In the genomic region with DNA sequence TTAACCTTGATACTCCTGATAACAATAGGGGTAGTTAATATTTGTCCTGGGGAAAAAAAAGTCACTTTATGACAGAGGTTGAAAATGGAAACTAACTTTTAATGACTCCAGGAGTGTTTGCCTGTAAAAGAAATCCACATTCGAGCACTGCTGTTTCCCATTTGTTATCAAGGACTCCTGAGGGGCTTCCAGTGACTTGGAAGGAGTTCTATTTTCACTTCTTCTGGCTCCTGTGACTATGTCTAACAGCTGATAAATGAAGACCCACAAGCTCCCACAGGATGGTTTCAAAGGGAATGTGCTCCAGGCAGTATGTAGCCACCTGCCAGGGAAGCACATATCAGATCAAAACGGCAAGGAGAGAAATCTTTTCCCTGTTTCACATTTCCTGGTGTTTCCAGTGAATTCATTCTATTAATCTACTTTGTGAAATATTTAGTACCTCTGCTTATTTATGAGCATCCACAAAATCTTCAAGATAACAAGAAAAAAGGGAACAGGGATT, we compare ENCODE assay signal across 1 cellular context.
TF ChIP-seq lines count a peak whose summit lies in the region.

No MANE protein-coding gene starts in this region.

TF ChIP-seq in HepG2, 621 proteins besides CTCF, POLR2A, EP300 and RAD21 (continued from another document):
- TF ChIP-seq, protein P1, sequence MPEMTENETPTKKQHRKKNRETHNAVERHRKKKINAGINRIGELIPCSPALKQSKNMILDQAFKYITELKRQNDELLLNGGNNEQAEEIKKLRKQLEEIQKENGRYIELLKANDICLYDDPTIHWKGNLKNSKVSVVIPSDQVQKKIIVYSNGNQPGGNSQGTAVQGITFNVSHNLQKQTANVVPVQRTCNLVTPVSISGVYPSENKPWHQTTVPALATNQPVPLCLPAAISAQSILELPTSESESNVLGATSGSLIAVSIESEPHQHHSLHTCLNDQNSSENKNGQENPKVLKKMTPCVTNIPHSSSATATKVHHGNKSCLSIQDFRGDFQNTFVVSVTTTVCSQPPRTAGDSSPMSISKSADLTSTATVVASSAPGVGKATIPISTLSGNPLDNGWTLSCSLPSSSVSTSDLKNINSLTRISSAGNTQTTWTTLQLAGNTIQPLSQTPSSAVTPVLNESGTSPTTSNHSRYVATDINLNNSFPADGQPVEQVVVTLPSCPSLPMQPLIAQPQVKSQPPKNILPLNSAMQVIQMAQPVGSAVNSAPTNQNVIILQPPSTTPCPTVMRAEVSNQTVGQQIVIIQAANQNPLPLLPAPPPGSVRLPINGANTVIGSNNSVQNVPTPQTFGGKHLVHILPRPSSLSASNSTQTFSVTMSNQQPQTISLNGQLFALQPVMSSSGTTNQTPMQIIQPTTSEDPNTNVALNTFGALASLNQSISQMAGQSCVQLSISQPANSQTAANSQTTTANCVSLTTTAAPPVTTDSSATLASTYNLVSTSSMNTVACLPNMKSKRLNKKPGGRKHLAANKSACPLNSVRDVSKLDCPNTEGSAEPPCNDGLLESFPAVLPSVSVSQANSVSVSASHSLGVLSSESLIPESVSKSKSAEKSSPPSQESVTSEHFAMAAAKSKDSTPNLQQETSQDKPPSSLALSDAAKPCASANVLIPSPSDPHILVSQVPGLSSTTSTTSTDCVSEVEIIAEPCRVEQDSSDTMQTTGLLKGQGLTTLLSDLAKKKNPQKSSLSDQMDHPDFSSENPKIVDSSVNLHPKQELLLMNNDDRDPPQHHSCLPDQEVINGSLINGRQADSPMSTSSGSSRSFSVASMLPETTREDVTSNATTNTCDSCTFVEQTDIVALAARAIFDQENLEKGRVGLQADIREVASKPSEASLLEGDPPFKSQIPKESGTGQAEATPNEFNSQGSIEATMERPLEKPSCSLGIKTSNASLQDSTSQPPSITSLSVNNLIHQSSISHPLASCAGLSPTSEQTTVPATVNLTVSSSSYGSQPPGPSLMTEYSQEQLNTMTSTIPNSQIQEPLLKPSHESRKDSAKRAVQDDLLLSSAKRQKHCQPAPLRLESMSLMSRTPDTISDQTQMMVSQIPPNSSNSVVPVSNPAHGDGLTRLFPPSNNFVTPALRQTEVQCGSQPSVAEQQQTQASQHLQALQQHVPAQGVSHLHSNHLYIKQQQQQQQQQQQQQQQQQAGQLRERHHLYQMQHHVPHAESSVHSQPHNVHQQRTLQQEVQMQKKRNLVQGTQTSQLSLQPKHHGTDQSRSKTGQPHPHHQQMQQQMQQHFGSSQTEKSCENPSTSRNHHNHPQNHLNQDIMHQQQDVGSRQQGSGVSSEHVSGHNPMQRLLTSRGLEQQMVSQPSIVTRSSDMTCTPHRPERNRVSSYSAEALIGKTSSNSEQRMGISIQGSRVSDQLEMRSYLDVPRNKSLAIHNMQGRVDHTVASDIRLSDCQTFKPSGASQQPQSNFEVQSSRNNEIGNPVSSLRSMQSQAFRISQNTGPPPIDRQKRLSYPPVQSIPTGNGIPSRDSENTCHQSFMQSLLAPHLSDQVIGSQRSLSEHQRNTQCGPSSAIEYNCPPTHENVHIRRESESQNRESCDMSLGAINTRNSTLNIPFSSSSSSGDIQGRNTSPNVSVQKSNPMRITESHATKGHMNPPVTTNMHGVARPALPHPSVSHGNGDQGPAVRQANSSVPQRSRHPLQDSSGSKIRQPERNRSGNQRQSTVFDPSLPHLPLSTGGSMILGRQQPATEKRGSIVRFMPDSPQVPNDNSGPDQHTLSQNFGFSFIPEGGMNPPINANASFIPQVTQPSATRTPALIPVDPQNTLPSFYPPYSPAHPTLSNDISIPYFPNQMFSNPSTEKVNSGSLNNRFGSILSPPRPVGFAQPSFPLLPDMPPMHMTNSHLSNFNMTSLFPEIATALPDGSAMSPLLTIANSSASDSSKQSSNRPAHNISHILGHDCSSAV (CRISPR knock-in tag; IDR thresholded peaks at IDR 0.05; ENCODE audit: borderline replicate concordance): no peak
- TF ChIP-seq MEIS2 (CRISPR knock-in tag; IDR thresholded peaks at IDR 0.05) (no peak), ZNF354B (CRISPR knock-in tag; IDR thresholded peaks at IDR 0.05) (no peak), SIN3B (IDR thresholded peaks at IDR 0.05; ENCODE audit: low read length) (no peak), SP140L (CRISPR knock-in tag; IDR thresholded peaks at IDR 0.05; ENCODE audit: borderline replicate concordance) (no peak), PPARG (CRISPR knock-in tag; conservative IDR thresholded peaks at IDR 0.05) (no peak), ZBTB1 (CRISPR knock-in tag; IDR thresholded peaks at IDR 0.05; ENCODE audit: borderline replicate concordance) (no peak), ZNF367 (CRISPR knock-in tag; IDR thresholded peaks at IDR 0.05; ENCODE audit: borderline replicate concordance) (no peak), ZNF430 (CRISPR knock-in tag; IDR thresholded peaks at IDR 0.05) (no peak), DMAP1 (CRISPR knock-in tag; IDR thresholded peaks at IDR 0.05) (no peak), ZNF260 (CRISPR knock-in tag; IDR thresholded peaks at IDR 0.05; ENCODE audit: borderline replicate concordance, low read depth) (no peak), CCDC6 (CRISPR knock-in tag; IDR thresholded peaks at IDR 0.05) (no peak), NR3C1 (CRISPR knock-in tag; IDR thresholded peaks at IDR 0.05) (no peak), ZBTB3 (CRISPR knock-in tag; IDR thresholded peaks at IDR 0.05; ENCODE audit: borderline replicate concordance, low read depth) (no peak)
- TF ChIP-seq, protein P2, sequence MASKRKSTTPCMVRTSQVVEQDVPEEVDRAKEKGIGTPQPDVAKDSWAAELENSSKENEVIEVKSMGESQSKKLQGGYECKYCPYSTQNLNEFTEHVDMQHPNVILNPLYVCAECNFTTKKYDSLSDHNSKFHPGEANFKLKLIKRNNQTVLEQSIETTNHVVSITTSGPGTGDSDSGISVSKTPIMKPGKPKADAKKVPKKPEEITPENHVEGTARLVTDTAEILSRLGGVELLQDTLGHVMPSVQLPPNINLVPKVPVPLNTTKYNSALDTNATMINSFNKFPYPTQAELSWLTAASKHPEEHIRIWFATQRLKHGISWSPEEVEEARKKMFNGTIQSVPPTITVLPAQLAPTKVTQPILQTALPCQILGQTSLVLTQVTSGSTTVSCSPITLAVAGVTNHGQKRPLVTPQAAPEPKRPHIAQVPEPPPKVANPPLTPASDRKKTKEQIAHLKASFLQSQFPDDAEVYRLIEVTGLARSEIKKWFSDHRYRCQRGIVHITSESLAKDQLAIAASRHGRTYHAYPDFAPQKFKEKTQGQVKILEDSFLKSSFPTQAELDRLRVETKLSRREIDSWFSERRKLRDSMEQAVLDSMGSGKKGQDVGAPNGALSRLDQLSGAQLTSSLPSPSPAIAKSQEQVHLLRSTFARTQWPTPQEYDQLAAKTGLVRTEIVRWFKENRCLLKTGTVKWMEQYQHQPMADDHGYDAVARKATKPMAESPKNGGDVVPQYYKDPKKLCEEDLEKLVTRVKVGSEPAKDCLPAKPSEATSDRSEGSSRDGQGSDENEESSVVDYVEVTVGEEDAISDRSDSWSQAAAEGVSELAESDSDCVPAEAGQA (IDR thresholded peaks at IDR 0.05; ENCODE audit: low read depth): no peak
- TF ChIP-seq, protein P2 (CRISPR knock-in tag; IDR thresholded peaks at IDR 0.05; ENCODE audit: borderline replicate concordance): no peak
- TF ChIP-seq, protein P3, sequence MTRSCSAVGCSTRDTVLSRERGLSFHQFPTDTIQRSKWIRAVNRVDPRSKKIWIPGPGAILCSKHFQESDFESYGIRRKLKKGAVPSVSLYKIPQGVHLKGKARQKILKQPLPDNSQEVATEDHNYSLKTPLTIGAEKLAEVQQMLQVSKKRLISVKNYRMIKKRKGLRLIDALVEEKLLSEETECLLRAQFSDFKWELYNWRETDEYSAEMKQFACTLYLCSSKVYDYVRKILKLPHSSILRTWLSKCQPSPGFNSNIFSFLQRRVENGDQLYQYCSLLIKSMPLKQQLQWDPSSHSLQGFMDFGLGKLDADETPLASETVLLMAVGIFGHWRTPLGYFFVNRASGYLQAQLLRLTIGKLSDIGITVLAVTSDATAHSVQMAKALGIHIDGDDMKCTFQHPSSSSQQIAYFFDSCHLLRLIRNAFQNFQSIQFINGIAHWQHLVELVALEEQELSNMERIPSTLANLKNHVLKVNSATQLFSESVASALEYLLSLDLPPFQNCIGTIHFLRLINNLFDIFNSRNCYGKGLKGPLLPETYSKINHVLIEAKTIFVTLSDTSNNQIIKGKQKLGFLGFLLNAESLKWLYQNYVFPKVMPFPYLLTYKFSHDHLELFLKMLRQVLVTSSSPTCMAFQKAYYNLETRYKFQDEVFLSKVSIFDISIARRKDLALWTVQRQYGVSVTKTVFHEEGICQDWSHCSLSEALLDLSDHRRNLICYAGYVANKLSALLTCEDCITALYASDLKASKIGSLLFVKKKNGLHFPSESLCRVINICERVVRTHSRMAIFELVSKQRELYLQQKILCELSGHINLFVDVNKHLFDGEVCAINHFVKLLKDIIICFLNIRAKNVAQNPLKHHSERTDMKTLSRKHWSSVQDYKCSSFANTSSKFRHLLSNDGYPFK (CRISPR knock-in tag; IDR thresholded peaks at IDR 0.05; ENCODE audit: borderline replicate concordance): no peak
- TF ChIP-seq, protein P4, sequence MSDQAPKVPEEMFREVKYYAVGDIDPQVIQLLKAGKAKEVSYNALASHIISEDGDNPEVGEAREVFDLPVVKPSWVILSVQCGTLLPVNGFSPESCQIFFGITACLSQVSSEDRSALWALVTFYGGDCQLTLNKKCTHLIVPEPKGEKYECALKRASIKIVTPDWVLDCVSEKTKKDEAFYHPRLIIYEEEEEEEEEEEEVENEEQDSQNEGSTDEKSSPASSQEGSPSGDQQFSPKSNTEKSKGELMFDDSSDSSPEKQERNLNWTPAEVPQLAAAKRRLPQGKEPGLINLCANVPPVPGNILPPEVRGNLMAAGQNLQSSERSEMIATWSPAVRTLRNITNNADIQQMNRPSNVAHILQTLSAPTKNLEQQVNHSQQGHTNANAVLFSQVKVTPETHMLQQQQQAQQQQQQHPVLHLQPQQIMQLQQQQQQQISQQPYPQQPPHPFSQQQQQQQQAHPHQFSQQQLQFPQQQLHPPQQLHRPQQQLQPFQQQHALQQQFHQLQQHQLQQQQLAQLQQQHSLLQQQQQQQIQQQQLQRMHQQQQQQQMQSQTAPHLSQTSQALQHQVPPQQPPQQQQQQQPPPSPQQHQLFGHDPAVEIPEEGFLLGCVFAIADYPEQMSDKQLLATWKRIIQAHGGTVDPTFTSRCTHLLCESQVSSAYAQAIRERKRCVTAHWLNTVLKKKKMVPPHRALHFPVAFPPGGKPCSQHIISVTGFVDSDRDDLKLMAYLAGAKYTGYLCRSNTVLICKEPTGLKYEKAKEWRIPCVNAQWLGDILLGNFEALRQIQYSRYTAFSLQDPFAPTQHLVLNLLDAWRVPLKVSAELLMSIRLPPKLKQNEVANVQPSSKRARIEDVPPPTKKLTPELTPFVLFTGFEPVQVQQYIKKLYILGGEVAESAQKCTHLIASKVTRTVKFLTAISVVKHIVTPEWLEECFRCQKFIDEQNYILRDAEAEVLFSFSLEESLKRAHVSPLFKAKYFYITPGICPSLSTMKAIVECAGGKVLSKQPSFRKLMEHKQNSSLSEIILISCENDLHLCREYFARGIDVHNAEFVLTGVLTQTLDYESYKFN (CRISPR knock-in tag; conservative IDR thresholded peaks at IDR 0.05): no peak
- TF ChIP-seq, protein P5, sequence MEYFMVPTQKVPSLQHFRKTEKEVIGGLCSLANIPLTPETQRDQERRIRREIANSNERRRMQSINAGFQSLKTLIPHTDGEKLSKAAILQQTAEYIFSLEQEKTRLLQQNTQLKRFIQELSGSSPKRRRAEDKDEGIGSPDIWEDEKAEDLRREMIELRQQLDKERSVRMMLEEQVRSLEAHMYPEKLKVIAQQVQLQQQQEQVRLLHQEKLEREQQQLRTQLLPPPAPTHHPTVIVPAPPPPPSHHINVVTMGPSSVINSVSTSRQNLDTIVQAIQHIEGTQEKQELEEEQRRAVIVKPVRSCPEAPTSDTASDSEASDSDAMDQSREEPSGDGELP (IDR thresholded peaks at IDR 0.05; ENCODE audit: borderline replicate concordance, low read depth): no peak
- TF ChIP-seq, protein P6, sequence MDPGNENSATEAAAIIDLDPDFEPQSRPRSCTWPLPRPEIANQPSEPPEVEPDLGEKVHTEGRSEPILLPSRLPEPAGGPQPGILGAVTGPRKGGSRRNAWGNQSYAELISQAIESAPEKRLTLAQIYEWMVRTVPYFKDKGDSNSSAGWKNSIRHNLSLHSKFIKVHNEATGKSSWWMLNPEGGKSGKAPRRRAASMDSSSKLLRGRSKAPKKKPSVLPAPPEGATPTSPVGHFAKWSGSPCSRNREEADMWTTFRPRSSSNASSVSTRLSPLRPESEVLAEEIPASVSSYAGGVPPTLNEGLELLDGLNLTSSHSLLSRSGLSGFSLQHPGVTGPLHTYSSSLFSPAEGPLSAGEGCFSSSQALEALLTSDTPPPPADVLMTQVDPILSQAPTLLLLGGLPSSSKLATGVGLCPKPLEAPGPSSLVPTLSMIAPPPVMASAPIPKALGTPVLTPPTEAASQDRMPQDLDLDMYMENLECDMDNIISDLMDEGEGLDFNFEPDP (CRISPR knock-in tag; conservative IDR thresholded peaks at IDR 0.05): no peak
TF ChIP-seq in HepG2: peak in this region for 0.
